ENCODE assay signal across 8 cellular contexts in the genomic region with DNA sequence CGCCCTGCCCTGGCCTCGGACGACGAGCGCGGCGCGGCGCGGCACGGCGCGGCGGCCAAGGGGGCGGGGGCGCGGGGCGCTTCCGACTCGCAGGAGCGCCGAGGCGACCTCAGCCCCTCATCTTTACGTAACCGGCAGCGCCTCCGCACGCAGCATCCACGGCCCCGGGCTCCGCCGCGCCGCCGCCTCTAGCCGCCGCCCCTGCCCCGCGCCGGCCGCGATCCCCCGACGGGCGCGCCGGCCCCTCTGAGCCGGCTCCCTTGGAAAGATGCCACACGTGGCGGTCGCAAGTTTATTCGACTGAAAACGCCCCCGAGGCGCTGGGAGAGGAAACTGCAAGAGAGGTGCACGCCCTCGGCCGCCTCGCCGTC. TPM values are rescaled to one million over a fixed set of nuclear protein-coding genes. Genes with fewer than 3 reads are reported as not detected.
DNase-seq lines count a peak whose midpoint lies in the region; ATAC-seq, FAIRE-seq and TF ChIP-seq lines count a peak whose summit lies in the region.

No MANE protein-coding gene starts in this region.

- H3K9me3 ChIP-seq in OCI-LY7 (ENCODE audit: low read length), result no peaks in the 10 kb centered on the region
- H3K9me3 ChIP-seq in subcutaneous abdominal adipose tissue (ENCODE audit: control insufficient read depth in 5 of 5, low read length in 5 of 5), result no peaks in the 10 kb centered on the region

- H3K4me2 ChIP-seq in OCI-LY7 (ENCODE audit: low read length), result peak overlapping the region; percentile 83

- no peak for DNase-seq in AG09309 (ENCODE audit: low read depth)
- DNase-seq in OCI-LY7 (ENCODE audit: low spot score), result no peak
- no peak for DNase-seq in bronchial epithelial cell (ENCODE audit: low read depth)
- no peak for DNase-seq in left lobe of liver (ENCODE audit: low spot score)
- DNase-seq in NCI-H2107 (lab: John Stamatoyannopoulos, UW), result no peak

- CTCF ChIA-PET in OCI-LY7 (lab: Charles Lee; ENCODE audit: unreplicated experiment), result no interaction called here

- H3K36me3 ChIP-seq in OCI-LY7 (ENCODE audit: insufficient read depth, low read length) (no peaks in the 10 kb centered on the region), bronchial epithelial cell (ENCODE audit: control insufficient read depth, insufficient read depth, low read length) (no peaks in the 10 kb centered on the region), subcutaneous abdominal adipose tissue (ENCODE audit: control insufficient read depth in 5 of 5, insufficient read depth in 5 of 5, low read length in 5 of 5) (peaks cover 0 to under 1% (median 0%) of the 10 kb centered on the region in 5 donors)

- intact Hi-C loops in OCI-LY7 (cut with micrococcal nuclease; ENCODE audit: unreplicated experiment), result no loop called here

- no peaks in the 10 kb centered on the region for H3K79me2 ChIP-seq in OCI-LY7 (ENCODE audit: insufficient read depth, low read depth, low read length)

- no peaks in the 10 kb centered on the region for H3K9me2 ChIP-seq in OCI-LY7 (ENCODE audit: insufficient read depth, low read length)

- H3K27me3 ChIP-seq in bronchial epithelial cell (ENCODE audit: control insufficient read depth, insufficient read depth, low read length), result no peaks in the 10 kb centered on the region
- no peaks in the 10 kb centered on the region for H3K27me3 ChIP-seq in subcutaneous abdominal adipose tissue (ENCODE audit: control insufficient read depth in 5 of 5, insufficient read depth in 4 of 5, low read length in 5 of 5)

- peak overlapping the region; percentile 93; the same call in 1 of the 2 replicates for H2AFZ ChIP-seq in OCI-LY7 (ENCODE audit: low read length)

- POLR2A ChIA-PET in OCI-LY7 (lab: Charles Lee), result no interaction called here

- H3K4me1 ChIP-seq in OCI-LY7 (ENCODE audit: insufficient read depth, low read length, poor library complexity, severe bottlenecking), result peaks cover 53% of the 10 kb centered on the region
- H3K4me1 ChIP-seq in subcutaneous abdominal adipose tissue (ENCODE audit: control insufficient read depth in 5 of 5, insufficient read depth in 5 of 5, low read length in 5 of 5), result peaks cover 4 to 62% (median 53%) of the 10 kb centered on the region in 5 donors

- BruUV-seq in OCI-LY7 (replicated peaks; lab: Mats Ljungman, UMichigan), result no TSS peak

- H3K9ac ChIP-seq in subcutaneous abdominal adipose tissue (ENCODE audit: low read length in 5 of 5), result peak overlapping the region; percentile 88 to 100 (median 96)

- peak; percentile 24 for ATAC-seq in GM18498 (IDR thresholded peaks at IDR 0.05; ENCODE audit: unreplicated experiment)
- ATAC-seq in HG02870 (IDR thresholded peaks at IDR 0.05; ENCODE audit: unreplicated experiment), result peak; percentile 21
- peak; percentile 7 for ATAC-seq in left lobe of liver

- FAIRE-seq in bronchial epithelial cell (lab: Jason Lieb, UNC), result no peak

- H3K27ac ChIP-seq in OCI-LY7 (ENCODE audit: low read depth, low read length, poor library complexity, severe bottlenecking) (peak overlapping the region; percentile 46), subcutaneous abdominal adipose tissue (ENCODE audit: low read depth, low read length) (peak overlapping the region; percentile 91)

- H4K20me1 ChIP-seq in OCI-LY7 (ENCODE audit: insufficient read depth, low read length), result no peaks in the 10 kb centered on the region

- H3K4me3 ChIP-seq in AG09309 (ENCODE audit: control insufficient read depth, low read depth, low read length), result peak overlapping the region; percentile 94
- H3K4me3 ChIP-seq in OCI-LY7 (ENCODE audit: low read depth, low read length, poor library complexity, severe bottlenecking), result peak overlapping the region; percentile 68
- peak overlapping the region; percentile 72 for H3K4me3 ChIP-seq in bronchial epithelial cell (ENCODE audit: low read depth, low read length)
- peak overlapping the region in 4 of 5 donors; percentile 84 to 100 (median 98) for H3K4me3 ChIP-seq in subcutaneous abdominal adipose tissue (ENCODE audit: low read depth in 1 of 5, low read length in 5 of 5)

- TF ChIP-seq CTCF in AG09309 (IDR thresholded peaks at IDR 0.05; ENCODE audit: control insufficient read depth, insufficient read depth, low read depth, low read length, missing control alignments) (no peak), OCI-LY7 (conservative IDR thresholded peaks at IDR 0.05; ENCODE audit: low read length) (no peak), bronchial epithelial cell (IDR thresholded peaks at IDR 0.05; ENCODE audit: insufficient read depth, low read length, severe bottlenecking) (no peak)

RNA-seq across cellular contexts. Expression of gene KLF9, which starts 1.0 kb away (rescaled TPM):
- 1.4 and 2.3 TPM in 2 replicates for total RNA-seq in OCI-LY7 (2014; rRNA removed; shearing (Covaris generic))
- total RNA-seq in OCI-LY7 (2022), result 1.9 and 2.3 TPM in 2 replicates
- 41.9 and 44.0 TPM in 2 replicates for total RNA-seq in bronchial epithelial cell
- total RNA-seq in left lobe of liver, result 35.5 TPM

Comparison
In these comparisons a context has a peak if more than half of its experiments do, and no peak if none do; other contexts are left out.
1. RNA of gene KLF9, which starts 1.0 kb away (total RNA-seq): 41.9 to 44.0 TPM in bronchial epithelial cell and 35.5 TPM in left lobe of liver (single experiment); 1.4 to 2.3 TPM in OCI-LY7; every median in the first group is over 10 times any median in the second.
2. Peak in every context shown above with its lines, with median percentiles within 50 percentile points of each other: H3K4me3 ChIP-seq and ATAC-seq.